In genomic region chr15:69996842-69997478, GRCh38 we compare ENCODE assay signal across 15 cellular contexts.
A peak's percentile ranks its signal among the peaks of the same experiment; 100 is the strongest.
DNase-seq lines count a peak whose midpoint lies in the region; ATAC-seq and TF ChIP-seq lines count a peak whose summit lies in the region.
"Had no signal": no experiment of that assay in that cellular context is flagged by ENCODE, and none has a peak within 500 bp of the region (broad histone marks: within the 10 kb centered on the region; RNA-seq: fewer than 3 reads in every experiment).

No MANE protein-coding gene starts in this region.

- TF ChIP-seq CTCF in tibial artery (IDR thresholded peaks at IDR 0.05) (no peak), dorsolateral prefrontal cortex (IDR thresholded peaks at IDR 0.05 in 54 of 56, conservative IDR thresholded peaks at IDR 0.05 in 2 of 56; ENCODE audit: low read depth in 1 of 56, partially characterized antibody in 56 of 56) (no peak)

- no peaks in the 10 kb centered on the region for H3K4me1 Mint-ChIP-seq in activated CD4-positive, alpha-beta memory T cell treated with anti-CD3 and anti-CD28 coated beads, Interleukin-2, amount 10 ng/mL, durations not matched to agents 7 days and 5 days

- no peaks in the 10 kb centered on the region for H3K36me3 Mint-ChIP-seq in activated CD4-positive, alpha-beta memory T cell treated with anti-CD3 and anti-CD28 coated beads, Interleukin-2, amount 10 ng/mL, durations not matched to agents 7 days and 5 days (ENCODE audit: low read depth)
- H3K36me3 Mint-ChIP-seq: naive thymus-derived CD8-positive, alpha-beta T cell; WTC11 had no signal

- CTCF ChIA-PET in activated CD4-positive, alpha-beta memory T cell treated with anti-CD3 and anti-CD28 coated beads, Interleukin-2, amount 10 ng/mL, durations not matched to agents 7 days and 5 days (lab: Charles Lee): no interaction called here

- H3K4me1 ChIP-seq in tibial artery: no peaks in the 10 kb centered on the region
- H3K4me1 ChIP-seq: heart right ventricle had no signal

- H3K27ac ChIP-seq in tibial artery: no peak overlapping the region
- H3K27ac ChIP-seq in dorsolateral prefrontal cortex: no peak overlapping the region
- H3K27ac ChIP-seq: heart right ventricle had no signal

- H3K9me3 Mint-ChIP-seq in activated CD4-positive, alpha-beta memory T cell treated with anti-CD3 and anti-CD28 coated beads, Interleukin-2, amount 10 ng/mL, durations not matched to agents 7 days and 5 days: no peaks in the 10 kb centered on the region
- H3K9me3 Mint-ChIP-seq: activated naive CD4-positive, alpha-beta T cell treated with anti-CD3 and anti-CD28 coated beads, Interleukin-2, amount 50 U/mL, for 72 hours; WTC11 had no signal

- peak; percentile 78 for ATAC-seq in left colon
- ATAC-seq in HG03097 (IDR thresholded peaks at IDR 0.05; ENCODE audit: low FRiP score, unreplicated experiment): no peak
- ATAC-seq: activated naive CD4-positive, alpha-beta T cell treated with anti-CD3 and anti-CD28 coated beads, Interleukin-2, amount 50 U/mL, for 72 hours; GM23338; naive thymus-derived CD8-positive, alpha-beta T cell; WTC11 had no signal

- H3K4me3 ChIP-seq in tibial artery (no peak overlapping the region), dorsolateral prefrontal cortex (no peak overlapping the region)
- H3K4me3 ChIP-seq: GM23338, heart right ventricle had no signal

- H3K27me3 ChIP-seq in tibial artery: peaks cover 0 to 2% of the 10 kb centered on the region in 2 donors
- peaks cover 0 to 7% (median 0%) of the 10 kb centered on the region in 45 donors for H3K27me3 ChIP-seq in dorsolateral prefrontal cortex

- POLR2A ChIA-PET in activated CD4-positive, alpha-beta memory T cell treated with anti-CD3 and anti-CD28 coated beads, Interleukin-2, amount 10 ng/mL, durations not matched to agents 7 days and 5 days (lab: Charles Lee): no interaction called here

- intact Hi-C loops in left colon (cut with DNase I, micrococcal nuclease) (no loop called here), tibial artery (cut with DNase I; ENCODE audit: low total_unique reads) (no loop called here), dorsolateral prefrontal cortex (cut with DNase I) (no loop called here)

- DNase-seq in D341Med (ENCODE audit: low spot score) (peak; percentile 57), NCI-H146 treated with DMSO at 0.1 percent for 48 hours (lab: John Stamatoyannopoulos, UW; ENCODE audit: unreplicated experiment) (peak; percentile 92), NCI-H82 (lab: John Stamatoyannopoulos, UW) (peak; percentile 96), left colon (peak; percentile 80 to 89), tibial artery (no peak), dorsolateral prefrontal cortex (no peak)
- no peak for DNase-seq in activated CD4-positive, alpha-beta memory T cell treated with anti-CD3 and anti-CD28 coated beads, Interleukin-2, amount 10 ng/mL, durations not matched to agents 7 days and 5 days
- DNase-seq: heart right ventricle; naive thymus-derived CD8-positive, alpha-beta T cell; retina; stimulated activated CD4-positive, alpha-beta T cell treated with anti-CD3 and anti-CD28 coated beads, Interleukin-2, amount 100 ng/mL, for 48 hours had no signal

- H3K4me3 Mint-ChIP-seq in activated CD4-positive, alpha-beta memory T cell treated with anti-CD3 and anti-CD28 coated beads, Interleukin-2, amount 10 ng/mL, durations not matched to agents 7 days and 5 days: no peak overlapping the region
- H3K4me3 Mint-ChIP-seq: GM23338; naive thymus-derived CD8-positive, alpha-beta T cell; WTC11 had no signal

- H3K27me3 Mint-ChIP-seq in activated CD4-positive, alpha-beta memory T cell treated with anti-CD3 and anti-CD28 coated beads, Interleukin-2, amount 10 ng/mL, durations not matched to agents 7 days and 5 days: peaks cover 11% of the 10 kb centered on the region

- H3K27ac Mint-ChIP-seq in activated CD4-positive, alpha-beta memory T cell treated with anti-CD3 and anti-CD28 coated beads, Interleukin-2, amount 10 ng/mL, durations not matched to agents 7 days and 5 days: no peak overlapping the region
- H3K27ac Mint-ChIP-seq: activated naive CD4-positive, alpha-beta T cell treated with anti-CD3 and anti-CD28 coated beads, Interleukin-2, amount 50 U/mL, for 72 hours; GM23338; naive thymus-derived CD8-positive, alpha-beta T cell; WTC11 had no signal

- H3K36me3 ChIP-seq in tibial artery: no peaks in the 10 kb centered on the region
- H3K36me3 ChIP-seq: heart right ventricle had no signal

- H3K9me3 ChIP-seq in tibial artery: peaks cover 0 to 2% (median 0%) of the 10 kb centered on the region in 3 donors

Comparison
In these comparisons a context has a peak if more than half of its experiments do, and no peak if none do; other contexts are left out.
1. DNase-seq: peak in D341Med (single experiment), NCI-H146 treated with DMSO at 0.1 percent for 48 hours (single experiment), NCI-H82 (single experiment) and left colon (2 of 2); none in activated CD4-positive, alpha-beta memory T cell treated with anti-CD3 and anti-CD28 coated beads, Interleukin-2, amount 10 ng/mL, durations not matched to agents 7 days and 5 days (single experiment), tibial artery (0 of 2) and dorsolateral prefrontal cortex (0 of 10).